8 cellular contexts compared by ENCODE assay signal in the genomic region with DNA sequence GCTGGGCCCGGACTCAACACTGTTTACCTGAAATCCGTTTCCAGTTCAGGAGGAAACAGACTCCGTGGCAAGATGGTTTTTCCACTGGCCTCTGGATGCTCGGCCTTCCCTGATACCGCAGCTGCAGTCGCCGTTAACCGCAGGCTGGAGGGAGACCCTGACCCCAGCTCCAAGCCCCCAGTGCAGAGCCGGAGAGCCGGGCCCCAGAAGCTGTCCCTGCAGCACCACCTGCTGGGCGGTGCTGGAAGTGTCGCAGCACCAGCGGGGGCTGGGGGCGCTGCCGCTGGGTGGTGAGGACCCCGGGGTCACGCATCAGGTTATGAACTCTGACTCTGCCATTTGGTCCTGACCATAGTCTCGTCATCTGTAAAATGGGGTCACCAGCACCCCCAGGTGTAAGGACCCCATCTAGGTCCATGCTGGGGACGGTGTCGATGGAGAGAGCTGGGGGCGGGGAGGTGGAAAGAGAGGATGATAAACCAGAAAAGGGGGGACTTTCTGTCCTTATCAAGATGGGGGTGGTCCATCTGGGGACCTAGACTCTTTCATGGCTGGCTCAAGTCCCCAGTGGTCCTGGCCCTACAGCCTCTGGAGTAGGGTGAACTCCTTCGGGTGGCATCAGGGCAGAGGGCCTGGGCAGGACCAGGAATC. TPM values are rescaled to one million over a fixed set of nuclear protein-coding genes. Genes with fewer than 3 reads are reported as not detected.
A peak's percentile ranks its signal among the peaks of the same experiment; 100 is the strongest.
DNase-seq lines count a peak whose midpoint lies in the region; ATAC-seq and TF ChIP-seq lines count a peak whose summit lies in the region.

No MANE protein-coding gene starts in this region.

- no peaks in the 10 kb centered on the region for H3K9me2 ChIP-seq in HCT116 (ENCODE audit: insufficient read depth)

- H3K27ac ChIP-seq in HCT116 (ENCODE audit: low read depth, low read length) (no peak overlapping the region), fibroblast of lung (ENCODE audit: insufficient read depth, low read length) (no peak overlapping the region)

- H3K4me1 ChIP-seq in HCT116 (ENCODE audit: control insufficient read depth in 1 of 2, insufficient read depth in 2 of 2, low read length in 2 of 2) (no peaks in the 10 kb centered on the region), fibroblast of lung (ENCODE audit: control insufficient read depth, extremely low read depth, insufficient read depth, low read length) (no peaks in the 10 kb centered on the region)

- no TSS peak for BruUV-seq in HCT116 (replicated peaks; lab: Mats Ljungman, UMichigan)

- TF ChIP-seq RAD21 in HCT116 (IDR thresholded peaks at IDR 0.05; ENCODE audit: low read depth): peak; percentile 90

- CTCF ChIA-PET in HCT116 (lab: Charles Lee): interaction anchor here (0.9 to 3.7 kb wide), 8 partner anchors 11 to 326 kb away, joined by 3 to 55 read pairs (median 4); no protein-coding TSS in a partner anchor
- CTCF ChIA-PET in activated CD4-positive, alpha-beta memory T cell treated with anti-CD3 and anti-CD28 coated beads for 36 hours (lab: Charles Lee): interaction anchor here (0.6 to 6.7 kb wide), 8 partner anchors 12 to 289 kb away, joined by 3 to 64 read pairs (median 4); no protein-coding TSS in a partner anchor

- H3K27ac Mint-ChIP-seq in activated CD4-positive, alpha-beta memory T cell treated with anti-CD3 and anti-CD28 coated beads for 36 hours: no peak overlapping the region

- peaks cover 9% of the 10 kb centered on the region for H3K27me3 Mint-ChIP-seq in activated CD4-positive, alpha-beta memory T cell treated with anti-CD3 and anti-CD28 coated beads for 36 hours

- no peak overlapping the region for H3K9ac ChIP-seq in HCT116 (ENCODE audit: low read length)
- no peak overlapping the region for H3K9ac ChIP-seq in fibroblast of lung (ENCODE audit: insufficient read depth, low read length)

- H3K4me3 ChIP-seq in HCT116 (replicated peaks in 1 of 2; ENCODE audit: low read depth in 1 of 2, low read length in 2 of 2) (no peak overlapping the region), fibroblast of lung (replicated peaks in 1 of 4; ENCODE audit: control extremely low read depth in 1 of 4, insufficient read depth in 1 of 4, low read depth in 3 of 4, low read length in 4 of 4) (no peak overlapping the region), retinal pigment epithelial cell (ENCODE audit: low read length) (no peak overlapping the region)

- peaks cover 18% of the 10 kb centered on the region for H3K9me3 Mint-ChIP-seq in activated CD4-positive, alpha-beta memory T cell treated with anti-CD3 and anti-CD28 coated beads for 36 hours

- no peak overlapping the region for H3K4me3 Mint-ChIP-seq in activated CD4-positive, alpha-beta memory T cell treated with anti-CD3 and anti-CD28 coated beads for 36 hours

- intact Hi-C loops in HCT116 (cut with micrococcal nuclease): loop anchor here (1.0 kb wide), 1 partner anchor 73 kb away; no protein-coding TSS in a partner anchor
- intact Hi-C loops in activated CD4-positive, alpha-beta memory T cell treated with anti-CD3 and anti-CD28 coated beads for 36 hours (cut with micrococcal nuclease): loop anchor here (10.0 kb wide), 1 partner anchor 157 kb away; no protein-coding TSS in a partner anchor
- intact Hi-C loops in posterior vena cava (cut with DNase I): loop anchor here (2.0 to 5.0 kb wide), 2 partner anchors 73 to 75 kb away; no protein-coding TSS in a partner anchor

- H3K36me3 ChIP-seq in HCT116 (ENCODE audit: control insufficient read depth in 1 of 2, insufficient read depth in 2 of 2, low read length in 2 of 2): no peaks in the 10 kb centered on the region
- no peaks in the 10 kb centered on the region for H3K36me3 ChIP-seq in fibroblast of lung (ENCODE audit: control insufficient read depth, insufficient read depth, low read length)

- peaks cover 2% of the 10 kb centered on the region for H3K36me3 Mint-ChIP-seq in activated CD4-positive, alpha-beta memory T cell treated with anti-CD3 and anti-CD28 coated beads for 36 hours

- no peak overlapping the region for H3K4me2 ChIP-seq in HCT116 (ENCODE audit: low read length)
- no peak overlapping the region for H3K4me2 ChIP-seq in fibroblast of lung (ENCODE audit: extremely low read depth, insufficient read depth, low read length)

- H3K27me3 ChIP-seq in HCT116 (ENCODE audit: insufficient read depth, low read length) (no peaks in the 10 kb centered on the region), fibroblast of lung (ENCODE audit: control insufficient read depth, insufficient read depth, low read length) (no peaks in the 10 kb centered on the region)

- RAD21 ChIA-PET in HCT116 (lab: Charles Lee; ENCODE audit: low non-redundant PET in 1 of 2, low total read pairs in 2 of 2, uncharacterized antibody in 2 of 2, unreplicated experiment in 2 of 2): interaction anchor here (1.2 to 1.6 kb wide), 2 partner anchors 72 to 73 kb away, joined by 5 to 9 read pairs; no protein-coding TSS in a partner anchor

- no peak overlapping the region for H2AFZ ChIP-seq in HCT116 (ENCODE audit: low read depth, low read length, poor library complexity, severe bottlenecking)
- no peak overlapping the region for H2AFZ ChIP-seq in fibroblast of lung (ENCODE audit: low read length)

- no peaks in the 10 kb centered on the region for H3K79me2 ChIP-seq in HCT116 (ENCODE audit: insufficient read depth, low read length)
- no peaks in the 10 kb centered on the region for H3K79me2 ChIP-seq in fibroblast of lung (ENCODE audit: control insufficient read depth, insufficient read depth, low read length)

- peaks cover 12 to 16% of the 10 kb centered on the region in 2 experiments; a peak in 2 of 4 replicates for H3K9me3 ChIP-seq in HCT116 (ENCODE audit: control insufficient read depth in 1 of 2, insufficient read depth in 1 of 2, low read depth in 1 of 2, low read length in 2 of 2)
- H3K9me3 ChIP-seq in fibroblast of lung (ENCODE audit: control insufficient read depth, insufficient read depth, low read depth, low read length): no peaks in the 10 kb centered on the region

- no peak for DNase-seq in AG09319 (ENCODE audit: extremely low read depth, low read depth)
- no peak for DNase-seq in HCT116 (ENCODE audit: low read depth, low spot score)
- DNase-seq in activated CD4-positive, alpha-beta memory T cell treated with anti-CD3 and anti-CD28 coated beads for 36 hours: peak; percentile 35
- no peak for DNase-seq in fibroblast of lung (ENCODE audit: low read depth in 2 of 2)
- no peak for DNase-seq in retinal pigment epithelial cell (ENCODE audit: low read depth)
- no peak for DNase-seq in posterior vena cava (ENCODE audit: low spot score)

- ATAC-seq in HCT116 (peak; percentile 74), GM18511 (IDR thresholded peaks at IDR 0.05; ENCODE audit: unreplicated experiment) (no peak), HG03521 (IDR thresholded peaks at IDR 0.05; ENCODE audit: unreplicated experiment) (no peak)

- TF ChIP-seq CTCF in AG09319 (IDR thresholded peaks at IDR 0.05; ENCODE audit: low read depth, low read length) (peak; percentile 91), HCT116 (IDR thresholded peaks at IDR 0.05 in 2 of 3, conservative IDR thresholded peaks at IDR 0.05 in 1 of 3; ENCODE audit: borderline replicate concordance in 1 of 3, insufficient read depth in 1 of 3, low read depth in 2 of 3, low read length in 2 of 3) (peak; percentile 87 to 98 (median 97)), fibroblast of lung (conservative IDR thresholded peaks at IDR 0.05 in 1 of 2, IDR thresholded peaks at IDR 0.05 in 1 of 2; ENCODE audit: low read depth in 1 of 2, low read length in 2 of 2) (peak; percentile 80 to 82), retinal pigment epithelial cell (conservative IDR thresholded peaks at IDR 0.05; ENCODE audit: low read depth, low read length) (peak; percentile 94)

- H4K20me1 ChIP-seq in HCT116 (ENCODE audit: insufficient read depth) (no peaks in the 10 kb centered on the region), fibroblast of lung (ENCODE audit: control insufficient read depth, extremely low read depth, insufficient read depth, low read length) (no peaks in the 10 kb centered on the region)

- POLR2A ChIA-PET in HCT116 (lab: Charles Lee): no interaction called here
- POLR2A ChIA-PET in activated CD4-positive, alpha-beta memory T cell treated with anti-CD3 and anti-CD28 coated beads for 36 hours (lab: Charles Lee): no interaction called here

- TF ChIP-seq POLR2A in HCT116 (IDR thresholded peaks at IDR 0.05; ENCODE audit: borderline replicate concordance, extremely low read depth, insufficient read depth, insufficient read length): no peak

- H3K4me1 Mint-ChIP-seq in activated CD4-positive, alpha-beta memory T cell treated with anti-CD3 and anti-CD28 coated beads for 36 hours (ENCODE audit: low read depth): no peaks in the 10 kb centered on the region

TF ChIP-seq in HCT116, 20 proteins besides CTCF, POLR2A, EP300 and RAD21 (continues in another document):
- no peak for TF ChIP-seq CBX3 (IDR thresholded peaks at IDR 0.05; ENCODE audit: low read depth)
- no peak for TF ChIP-seq SP1 (IDR thresholded peaks at IDR 0.05; ENCODE audit: low read depth)
- TF ChIP-seq SRF (IDR thresholded peaks at IDR 0.05; ENCODE audit: low read depth): no peak
- no peak for TF ChIP-seq FOSL1 (IDR thresholded peaks at IDR 0.05; ENCODE audit: low read depth)
- TF ChIP-seq TCF7L2 (IDR thresholded peaks at IDR 0.05; ENCODE audit: borderline replicate concordance, extremely low read depth, insufficient read depth, insufficient read length): no peak
- TF ChIP-seq POLR2AphosphoS5 (IDR thresholded peaks at IDR 0.05; ENCODE audit: low read depth, low read length): no peak
- TF ChIP-seq ZFX (IDR thresholded peaks at IDR 0.05): no peak
- TF ChIP-seq EGR1 (IDR thresholded peaks at IDR 0.05; ENCODE audit: low read depth): no peak
- TF ChIP-seq ELF1 (IDR thresholded peaks at IDR 0.05; ENCODE audit: borderline replicate concordance, low read depth): no peak
- TF ChIP-seq SIN3A (IDR thresholded peaks at IDR 0.05; ENCODE audit: low read depth): no peak
- no peak for TF ChIP-seq EZH2 (IDR thresholded peaks at IDR 0.05)

RNA-seq across cellular contexts. Expression of a gene that starts 20.8 kb away (rescaled TPM):
- total RNA-seq in HCT116 (2021; ENCODE audit: unreplicated experiment) (not detected), fibroblast of lung (not detected in 2 replicates), posterior vena cava (not detected)
- polyA plus RNA-seq in HCT116 (2012): not detected in 2 replicates
- total RNA-seq in activated CD4-positive, alpha-beta memory T cell treated with anti-CD3 and anti-CD28 coated beads for 36 hours: not detected
- not detected in 2 replicates for polyA plus RNA-seq in fibroblast of lung
- polyA plus RNA-seq in fibroblast of lung (2012): not detected in 2 replicates
- not detected in 2 replicates for polyA minus RNA-seq in fibroblast of lung (ENCODE audit: low replicate concordance)
